In genomic region chr16:67169642-67170167, GRCh38 we compare ENCODE assay signal across 1 cellular context.
A peak's percentile ranks its signal among the peaks of the same experiment; 100 is the strongest.
TF ChIP-seq lines count a peak whose summit lies in the region.

No MANE protein-coding gene starts in this region.

TF ChIP-seq in HepG2, 621 proteins besides CTCF, POLR2A, EP300 and RAD21 (continued from another document):
- TF ChIP-seq ZNF407 (CRISPR knock-in tag; IDR thresholded peaks at IDR 0.05; ENCODE audit: not compliant biosample characterization) (peak; percentile 56), STAG1 (CRISPR knock-in tag; IDR thresholded peaks at IDR 0.05) (peak; percentile 44; the same call in 1 of the 2 replicates), ZNF572 (CRISPR knock-in tag; IDR thresholded peaks at IDR 0.05) (0 out of 2 replicates have a peak, but pooled peaks have one; percentile 54), HNRNPL (IDR thresholded peaks at IDR 0.05; ENCODE audit: low read depth, low read length) (0 out of 2 replicates have a peak, but pooled peaks have one; percentile 24), THAP11 (CRISPR knock-in tag; IDR thresholded peaks at IDR 0.05) (0 out of 2 replicates have a peak, but pooled peaks have one; percentile 3), THAP9 (CRISPR knock-in tag; IDR thresholded peaks at IDR 0.05; ENCODE audit: borderline replicate concordance) (peak; percentile 16; the same call in 1 of the 2 replicates)
- TF ChIP-seq, protein P1, sequence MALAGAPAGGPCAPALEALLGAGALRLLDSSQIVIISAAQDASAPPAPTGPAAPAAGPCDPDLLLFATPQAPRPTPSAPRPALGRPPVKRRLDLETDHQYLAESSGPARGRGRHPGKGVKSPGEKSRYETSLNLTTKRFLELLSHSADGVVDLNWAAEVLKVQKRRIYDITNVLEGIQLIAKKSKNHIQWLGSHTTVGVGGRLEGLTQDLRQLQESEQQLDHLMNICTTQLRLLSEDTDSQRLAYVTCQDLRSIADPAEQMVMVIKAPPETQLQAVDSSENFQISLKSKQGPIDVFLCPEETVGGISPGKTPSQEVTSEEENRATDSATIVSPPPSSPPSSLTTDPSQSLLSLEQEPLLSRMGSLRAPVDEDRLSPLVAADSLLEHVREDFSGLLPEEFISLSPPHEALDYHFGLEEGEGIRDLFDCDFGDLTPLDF (CRISPR knock-in tag; IDR thresholded peaks at IDR 0.05) = 0 out of 2 replicates have a peak, but pooled peaks have one; percentile 17
- TF ChIP-seq, protein P2, sequence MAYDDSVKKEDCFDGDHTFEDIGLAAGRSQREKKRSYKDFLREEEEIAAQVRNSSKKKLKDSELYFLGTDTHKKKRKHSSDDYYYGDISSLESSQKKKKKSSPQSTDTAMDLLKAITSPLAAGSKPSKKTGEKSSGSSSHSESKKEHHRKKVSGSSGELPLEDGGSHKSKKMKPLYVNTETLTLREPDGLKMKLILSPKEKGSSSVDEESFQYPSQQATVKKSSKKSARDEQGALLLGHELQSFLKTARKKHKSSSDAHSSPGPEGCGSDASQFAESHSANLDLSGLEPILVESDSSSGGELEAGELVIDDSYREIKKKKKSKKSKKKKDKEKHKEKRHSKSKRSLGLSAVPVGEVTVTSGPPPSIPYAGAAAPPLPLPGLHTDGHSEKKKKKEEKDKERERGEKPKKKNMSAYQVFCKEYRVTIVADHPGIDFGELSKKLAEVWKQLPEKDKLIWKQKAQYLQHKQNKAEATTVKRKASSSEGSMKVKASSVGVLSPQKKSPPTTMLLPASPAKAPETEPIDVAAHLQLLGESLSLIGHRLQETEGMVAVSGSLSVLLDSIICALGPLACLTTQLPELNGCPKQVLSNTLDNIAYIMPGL (CRISPR knock-in tag; IDR thresholded peaks at IDR 0.05; ENCODE audit: borderline replicate concordance in 1 of 2, low read depth in 1 of 2) = peak in 1 of 2 experiments; percentile 83; a peak in 2 of 4 replicates
- TF ChIP-seq, protein P3, sequence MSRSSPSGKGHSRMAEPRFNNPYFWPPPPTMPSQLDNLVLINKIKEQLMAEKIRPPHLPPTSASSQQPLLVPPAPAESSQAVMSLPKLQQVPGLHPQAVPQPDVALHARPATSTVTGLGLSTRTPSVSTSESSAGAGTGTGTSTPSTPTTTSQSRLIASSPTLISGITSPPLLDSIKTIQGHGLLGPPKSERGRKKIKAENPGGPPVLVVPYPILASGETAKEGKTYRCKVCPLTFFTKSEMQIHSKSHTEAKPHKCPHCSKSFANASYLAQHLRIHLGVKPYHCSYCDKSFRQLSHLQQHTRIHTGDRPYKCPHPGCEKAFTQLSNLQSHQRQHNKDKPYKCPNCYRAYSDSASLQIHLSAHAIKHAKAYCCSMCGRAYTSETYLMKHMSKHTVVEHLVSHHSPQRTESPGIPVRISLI (CRISPR knock-in tag; IDR thresholded peaks at IDR 0.05; ENCODE audit: borderline replicate concordance) = peak; percentile 62; the same call in 1 of the 2 replicates
